1 cellular context compared by ENCODE assay signal in the genomic region with DNA sequence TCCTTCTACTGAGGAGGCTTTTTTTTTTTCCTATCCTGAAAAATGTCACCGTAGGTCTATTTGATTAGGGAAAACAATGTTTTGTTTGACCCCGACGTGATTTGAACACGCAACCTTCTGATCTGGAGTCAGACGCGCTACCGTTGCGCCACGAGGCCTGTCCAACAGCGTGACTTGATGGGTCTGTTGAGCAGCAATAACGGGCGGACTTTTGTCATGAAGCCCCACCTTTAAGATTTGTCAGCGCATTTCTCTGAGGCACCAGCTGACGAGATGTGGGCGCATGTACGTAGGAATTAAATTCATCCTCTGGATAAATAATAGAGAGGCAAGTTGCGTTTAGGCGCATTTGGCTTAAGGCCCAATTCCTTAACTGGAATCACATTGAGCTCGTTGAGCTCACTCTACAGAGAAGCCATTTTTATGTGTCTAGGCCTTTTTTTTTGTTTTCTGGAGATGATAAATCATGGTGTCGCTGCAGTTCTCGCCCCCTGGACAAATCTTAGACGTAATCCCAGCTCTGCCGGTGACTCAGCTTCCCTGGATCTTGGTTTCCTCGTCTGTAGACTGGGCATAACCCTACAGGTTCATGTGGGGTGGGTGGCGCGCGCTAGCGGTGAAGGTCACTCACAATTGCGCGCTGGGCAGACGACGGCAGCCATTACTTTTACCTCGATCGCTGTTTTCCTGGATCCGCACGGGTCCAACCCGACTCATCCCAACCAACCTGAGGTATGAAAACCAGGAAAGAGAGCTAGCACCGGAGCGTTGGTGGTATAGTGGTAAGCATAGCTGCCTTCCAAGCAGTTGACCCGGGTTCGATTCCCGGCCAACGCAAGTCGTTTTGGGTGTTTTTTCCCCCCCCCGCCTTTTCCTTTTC.
A peak's percentile ranks its signal among the peaks of the same experiment; 100 is the strongest.
TF ChIP-seq lines count a peak whose summit lies in the region.

No MANE protein-coding gene starts in this region.

TF ChIP-seq in GM12878, 131 proteins besides CTCF, POLR2A, EP300 and RAD21 (continued from another document and continues in another):
- TF ChIP-seq ZBTB33 (IDR thresholded peaks at IDR 0.05) (no peak; the same call in 1 of the 2 replicates), BACH1 (IDR thresholded peaks at IDR 0.05; ENCODE audit: borderline replicate concordance) (0 out of 2 replicates have a peak, but pooled peaks have one; percentile 19), HSF1 (IDR thresholded peaks at IDR 0.05; ENCODE audit: low read depth, low read length) (0 out of 2 replicates have a peak, but pooled peaks have one; percentile 44), BMI1 (IDR thresholded peaks at IDR 0.05; ENCODE audit: borderline replicate concordance) (no peak), YBX1 (IDR thresholded peaks at IDR 0.05) (no peak), ATF2 (IDR thresholded peaks at IDR 0.05; ENCODE audit: low read length) (no peak), PAX5 (IDR thresholded peaks at IDR 0.05; ENCODE audit: borderline replicate concordance, low read depth, low read length) (0 out of 2 replicates have a peak, but pooled peaks have one; percentile 48), ZBTB40 (IDR thresholded peaks at IDR 0.05; ENCODE audit: borderline replicate concordance) (peak; percentile 73; the same call in 1 of the 2 replicates), MXI1 (IDR thresholded peaks at IDR 0.05; ENCODE audit: low read depth, low read length) (peak; percentile 51; the same call in 1 of the 2 replicates), CBFB (IDR thresholded peaks at IDR 0.05; ENCODE audit: low read depth) (peak; percentile 57; the same call in 1 of the 2 replicates), GABPA (IDR thresholded peaks at IDR 0.05; ENCODE audit: low read depth) (peak; percentile 62; the same call in 1 of the 2 replicates), ETV6 (conservative IDR thresholded peaks at IDR 0.05 in 1 of 2, IDR thresholded peaks at IDR 0.05 in 1 of 2; ENCODE audit: borderline replicate concordance in 1 of 2, low read depth in 1 of 2) (no peak), MYB (IDR thresholded peaks at IDR 0.05; ENCODE audit: borderline replicate concordance, low read depth, low read length) (no peak), RFX5 (IDR thresholded peaks at IDR 0.05; ENCODE audit: low read depth, low read length) (no peak), EED (IDR thresholded peaks at IDR 0.05; ENCODE audit: low read depth) (peak; percentile 81), NFYA (IDR thresholded peaks at IDR 0.05; ENCODE audit: borderline replicate concordance, low read depth, low read length) (no peak), MEF2B (IDR thresholded peaks at IDR 0.05; ENCODE audit: partially characterized antibody, poor library complexity, severe bottlenecking) (no peak), IKZF2 (IDR thresholded peaks at IDR 0.05) (peak; percentile 98), POLR2AphosphoS2 (IDR thresholded peaks at IDR 0.05; ENCODE audit: low read depth, low read length) (no peak), LARP7 (IDR thresholded peaks at IDR 0.05) (no peak), IRF3 (IDR thresholded peaks at IDR 0.05) (no peak)
- TF ChIP-seq, protein P1, sequence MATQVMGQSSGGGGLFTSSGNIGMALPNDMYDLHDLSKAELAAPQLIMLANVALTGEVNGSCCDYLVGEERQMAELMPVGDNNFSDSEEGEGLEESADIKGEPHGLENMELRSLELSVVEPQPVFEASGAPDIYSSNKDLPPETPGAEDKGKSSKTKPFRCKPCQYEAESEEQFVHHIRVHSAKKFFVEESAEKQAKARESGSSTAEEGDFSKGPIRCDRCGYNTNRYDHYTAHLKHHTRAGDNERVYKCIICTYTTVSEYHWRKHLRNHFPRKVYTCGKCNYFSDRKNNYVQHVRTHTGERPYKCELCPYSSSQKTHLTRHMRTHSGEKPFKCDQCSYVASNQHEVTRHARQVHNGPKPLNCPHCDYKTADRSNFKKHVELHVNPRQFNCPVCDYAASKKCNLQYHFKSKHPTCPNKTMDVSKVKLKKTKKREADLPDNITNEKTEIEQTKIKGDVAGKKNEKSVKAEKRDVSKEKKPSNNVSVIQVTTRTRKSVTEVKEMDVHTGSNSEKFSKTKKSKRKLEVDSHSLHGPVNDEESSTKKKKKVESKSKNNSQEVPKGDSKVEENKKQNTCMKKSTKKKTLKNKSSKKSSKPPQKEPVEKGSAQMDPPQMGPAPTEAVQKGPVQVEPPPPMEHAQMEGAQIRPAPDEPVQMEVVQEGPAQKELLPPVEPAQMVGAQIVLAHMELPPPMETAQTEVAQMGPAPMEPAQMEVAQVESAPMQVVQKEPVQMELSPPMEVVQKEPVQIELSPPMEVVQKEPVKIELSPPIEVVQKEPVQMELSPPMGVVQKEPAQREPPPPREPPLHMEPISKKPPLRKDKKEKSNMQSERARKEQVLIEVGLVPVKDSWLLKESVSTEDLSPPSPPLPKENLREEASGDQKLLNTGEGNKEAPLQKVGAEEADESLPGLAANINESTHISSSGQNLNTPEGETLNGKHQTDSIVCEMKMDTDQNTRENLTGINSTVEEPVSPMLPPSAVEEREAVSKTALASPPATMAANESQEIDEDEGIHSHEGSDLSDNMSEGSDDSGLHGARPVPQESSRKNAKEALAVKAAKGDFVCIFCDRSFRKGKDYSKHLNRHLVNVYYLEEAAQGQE (IDR thresholded peaks at IDR 0.05; ENCODE audit: low read depth, low read length) = no peak
- TF ChIP-seq, protein P2, sequence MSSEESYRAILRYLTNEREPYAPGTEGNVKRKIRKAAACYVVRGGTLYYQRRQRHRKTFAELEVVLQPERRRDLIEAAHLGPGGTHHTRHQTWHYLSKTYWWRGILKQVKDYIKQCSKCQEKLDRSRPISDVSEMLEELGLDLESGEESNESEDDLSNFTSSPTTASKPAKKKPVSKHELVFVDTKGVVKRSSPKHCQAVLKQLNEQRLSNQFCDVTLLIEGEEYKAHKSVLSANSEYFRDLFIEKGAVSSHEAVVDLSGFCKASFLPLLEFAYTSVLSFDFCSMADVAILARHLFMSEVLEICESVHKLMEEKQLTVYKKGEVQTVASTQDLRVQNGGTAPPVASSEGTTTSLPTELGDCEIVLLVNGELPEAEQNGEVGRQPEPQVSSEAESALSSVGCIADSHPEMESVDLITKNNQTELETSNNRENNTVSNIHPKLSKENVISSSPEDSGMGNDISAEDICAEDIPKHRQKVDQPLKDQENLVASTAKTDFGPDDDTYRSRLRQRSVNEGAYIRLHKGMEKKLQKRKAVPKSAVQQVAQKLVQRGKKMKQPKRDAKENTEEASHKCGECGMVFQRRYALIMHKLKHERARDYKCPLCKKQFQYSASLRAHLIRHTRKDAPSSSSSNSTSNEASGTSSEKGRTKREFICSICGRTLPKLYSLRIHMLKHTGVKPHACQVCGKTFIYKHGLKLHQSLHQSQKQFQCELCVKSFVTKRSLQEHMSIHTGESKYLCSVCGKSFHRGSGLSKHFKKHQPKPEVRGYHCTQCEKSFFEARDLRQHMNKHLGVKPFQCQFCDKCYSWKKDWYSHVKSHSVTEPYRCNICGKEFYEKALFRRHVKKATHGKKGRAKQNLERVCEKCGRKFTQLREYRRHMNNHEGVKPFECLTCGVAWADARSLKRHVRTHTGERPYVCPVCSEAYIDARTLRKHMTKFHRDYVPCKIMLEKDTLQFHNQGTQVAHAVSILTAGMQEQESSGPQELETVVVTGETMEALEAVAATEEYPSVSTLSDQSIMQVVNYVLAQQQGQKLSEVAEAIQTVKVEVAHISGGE (CRISPR knock-in tag; IDR thresholded peaks at IDR 0.05) = no peak
- TF ChIP-seq, protein P3, sequence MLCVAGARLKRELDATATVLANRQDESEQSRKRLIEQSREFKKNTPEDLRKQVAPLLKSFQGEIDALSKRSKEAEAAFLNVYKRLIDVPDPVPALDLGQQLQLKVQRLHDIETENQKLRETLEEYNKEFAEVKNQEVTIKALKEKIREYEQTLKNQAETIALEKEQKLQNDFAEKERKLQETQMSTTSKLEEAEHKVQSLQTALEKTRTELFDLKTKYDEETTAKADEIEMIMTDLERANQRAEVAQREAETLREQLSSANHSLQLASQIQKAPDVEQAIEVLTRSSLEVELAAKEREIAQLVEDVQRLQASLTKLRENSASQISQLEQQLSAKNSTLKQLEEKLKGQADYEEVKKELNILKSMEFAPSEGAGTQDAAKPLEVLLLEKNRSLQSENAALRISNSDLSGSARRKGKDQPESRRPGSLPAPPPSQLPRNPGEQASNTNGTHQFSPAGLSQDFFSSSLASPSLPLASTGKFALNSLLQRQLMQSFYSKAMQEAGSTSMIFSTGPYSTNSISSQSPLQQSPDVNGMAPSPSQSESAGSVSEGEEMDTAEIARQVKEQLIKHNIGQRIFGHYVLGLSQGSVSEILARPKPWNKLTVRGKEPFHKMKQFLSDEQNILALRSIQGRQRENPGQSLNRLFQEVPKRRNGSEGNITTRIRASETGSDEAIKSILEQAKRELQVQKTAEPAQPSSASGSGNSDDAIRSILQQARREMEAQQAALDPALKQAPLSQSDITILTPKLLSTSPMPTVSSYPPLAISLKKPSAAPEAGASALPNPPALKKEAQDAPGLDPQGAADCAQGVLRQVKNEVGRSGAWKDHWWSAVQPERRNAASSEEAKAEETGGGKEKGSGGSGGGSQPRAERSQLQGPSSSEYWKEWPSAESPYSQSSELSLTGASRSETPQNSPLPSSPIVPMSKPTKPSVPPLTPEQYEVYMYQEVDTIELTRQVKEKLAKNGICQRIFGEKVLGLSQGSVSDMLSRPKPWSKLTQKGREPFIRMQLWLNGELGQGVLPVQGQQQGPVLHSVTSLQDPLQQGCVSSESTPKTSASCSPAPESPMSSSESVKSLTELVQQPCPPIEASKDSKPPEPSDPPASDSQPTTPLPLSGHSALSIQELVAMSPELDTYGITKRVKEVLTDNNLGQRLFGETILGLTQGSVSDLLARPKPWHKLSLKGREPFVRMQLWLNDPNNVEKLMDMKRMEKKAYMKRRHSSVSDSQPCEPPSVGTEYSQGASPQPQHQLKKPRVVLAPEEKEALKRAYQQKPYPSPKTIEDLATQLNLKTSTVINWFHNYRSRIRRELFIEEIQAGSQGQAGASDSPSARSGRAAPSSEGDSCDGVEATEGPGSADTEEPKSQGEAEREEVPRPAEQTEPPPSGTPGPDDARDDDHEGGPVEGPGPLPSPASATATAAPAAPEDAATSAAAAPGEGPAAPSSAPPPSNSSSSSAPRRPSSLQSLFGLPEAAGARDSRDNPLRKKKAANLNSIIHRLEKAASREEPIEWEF (IDR thresholded peaks at IDR 0.05; ENCODE audit: insufficient replicate concordance, low read depth, low read length) = no peak
